Comparison of ENCODE assay signal across 36 cellular contexts in genomic region chr1:9946315-9946714, GRCh38. TPM values are rescaled to one million over a fixed set of nuclear protein-coding genes. Genes with fewer than 3 reads are reported as not detected.
"Had no signal": no experiment of that assay in that cellular context is flagged by ENCODE, and none has a peak within 500 bp of the region (broad histone marks: within the 10 kb centered on the region; RNA-seq: fewer than 3 reads in every experiment).

No MANE protein-coding gene starts in this region.

- H3K27me3 Mint-ChIP-seq: activated B cell treated with CpG ODN at 0.5 μM for 24 hours; activated CD4-positive, alpha-beta memory T cell treated with anti-CD3 and anti-CD28 coated beads for 36 hours; activated CD8-positive, alpha-beta memory T cell treated with anti-CD3 and anti-CD28 coated beads, Interleukin-2, amount 10 ng/mL, durations not matched to agents 7 days and 5 days; activated naive CD8-positive, alpha-beta T cell treated with anti-CD3 and anti-CD28 coated beads for 36 hours; activated T-cell treated with anti-CD3 and anti-CD28 coated beads, Interleukin-2, amount 50 U/mL, for 24 hours; T-cell had no signal

- H3K9me3 Mint-ChIP-seq: activated B cell treated with CpG ODN at 0.5 μM for 24 hours; activated CD4-positive, alpha-beta memory T cell treated with anti-CD3 and anti-CD28 coated beads for 36 hours; activated naive CD4-positive, alpha-beta T cell treated with anti-CD3 and anti-CD28 coated beads for 36 hours; activated naive CD8-positive, alpha-beta T cell treated with anti-CD3 and anti-CD28 coated beads for 36 hours; activated T-cell treated with anti-CD3 and anti-CD28 coated beads, Interleukin-2, amount 50 U/mL, for 24 hours; T-cell had no signal

- H3K27ac Mint-ChIP-seq: activated B cell treated with CpG ODN at 0.5 μM for 24 hours; activated CD4-positive, alpha-beta memory T cell treated with anti-CD3 and anti-CD28 coated beads for 36 hours; activated CD8-positive, alpha-beta memory T cell treated with anti-CD3 and anti-CD28 coated beads, Interleukin-2, amount 10 ng/mL, durations not matched to agents 7 days and 5 days; activated naive CD4-positive, alpha-beta T cell treated with anti-CD3 and anti-CD28 coated beads for 36 hours; activated naive CD8-positive, alpha-beta T cell treated with anti-CD3 and anti-CD28 coated beads for 36 hours; activated T-cell treated with anti-CD3 and anti-CD28 coated beads, Interleukin-2, amount 50 U/mL, for 24 hours; T-cell had no signal

- H3K27me3 ChIP-seq: brain microvascular endothelial cell, Peyer's patch had no signal

- H3K36me3 Mint-ChIP-seq: activated CD8-positive, alpha-beta memory T cell treated with anti-CD3 and anti-CD28 coated beads, Interleukin-2, amount 10 ng/mL, durations not matched to agents 7 days and 5 days; T-cell had no signal

- H3K36me3 ChIP-seq: brain microvascular endothelial cell had no signal

- H3K27ac ChIP-seq: brain microvascular endothelial cell, Peyer's patch, VCaP had no signal

- DNase-seq: activated B cell treated with CpG ODN at 0.5 μM for 24 hours; activated CD4-positive, alpha-beta memory T cell treated with anti-CD3 and anti-CD28 coated beads for 36 hours; activated CD4-positive, alpha-beta T cell treated with anti-CD3 and anti-CD28 coated beads for 4 hours; activated CD4-positive, alpha-beta T cell treated with anti-CD3 and anti-CD28 coated beads, Interleukin-2, amount 50 U/mL, for 1 hour; activated CD4-positive, CD25-positive, alpha-beta regulatory T cell treated with anti-CD3 and anti-CD28 coated beads, Interleukin-2, amount 50 U/mL, for 72 hours; activated CD8-positive, alpha-beta memory T cell treated with anti-CD3 and anti-CD28 coated beads for 24 hours; activated CD8-positive, alpha-beta memory T cell treated with anti-CD3 and anti-CD28 coated beads, Interleukin-2, amount 10 ng/mL, durations not matched to agents 7 days and 5 days; activated gamma-delta T cell treated with Interleukin-2 at 50 U/mL for 16 hours; activated naive CD4-positive, alpha-beta T cell treated with anti-CD3 and anti-CD28 coated beads for 36 hours; activated naive CD8-positive, alpha-beta T cell treated with anti-CD3 and anti-CD28 coated beads for 36 hours; activated T-cell treated with anti-CD3 and anti-CD28 coated beads, Interleukin-2, amount 50 U/mL, for 24 hours; amniotic stem cell; aorta; brain microvascular endothelial cell; central memory CD4-positive, alpha-beta T cell; Kasumi-1; KG1; MM.1S; NCI-H1105; NCI-H1417 treated with DMSO at 0.1 percent for 48 hours; NCI-H187 treated with DMSO at 0.1 percent for 48 hours; NCI-H2081; NCI-H226; NCI-H446 treated with DMSO at 0.1 percent for 48 hours; NCI-H524; NCI-H69; RPMI8226; SIG-M5; T-cell; T-helper 2 cell; T-helper 9 cell had no signal

- ATAC-seq: activated CD8-positive, alpha-beta memory T cell treated with anti-CD3 and anti-CD28 coated beads, Interleukin-2, amount 10 ng/mL, durations not matched to agents 7 days and 5 days; SK-N-SH treated with all-trans-retinoic acid at 6 μM for 48 hours; T-cell had no signal

- H3K9me3 ChIP-seq: Peyer's patch had no signal

- H3K4me3 ChIP-seq: Peyer's patch had no signal

- H3K4me3 Mint-ChIP-seq: activated B cell treated with CpG ODN at 0.5 μM for 24 hours; activated CD4-positive, alpha-beta memory T cell treated with anti-CD3 and anti-CD28 coated beads for 36 hours; activated CD8-positive, alpha-beta memory T cell treated with anti-CD3 and anti-CD28 coated beads, Interleukin-2, amount 10 ng/mL, durations not matched to agents 7 days and 5 days; activated naive CD4-positive, alpha-beta T cell treated with anti-CD3 and anti-CD28 coated beads for 36 hours; activated naive CD8-positive, alpha-beta T cell treated with anti-CD3 and anti-CD28 coated beads for 36 hours; activated T-cell treated with anti-CD3 and anti-CD28 coated beads, Interleukin-2, amount 50 U/mL, for 24 hours had no signal

RNA-seq across cellular contexts. Expression of gene RBP7, which starts 50.7 kb away (rescaled TPM):
- total RNA-seq: activated B cell treated with CpG ODN at 0.5 μM for 24 hours; activated CD4-positive, alpha-beta memory T cell treated with anti-CD3 and anti-CD28 coated beads for 36 hours; activated CD8-positive, alpha-beta memory T cell treated with anti-CD3 and anti-CD28 coated beads, Interleukin-2, amount 10 ng/mL, durations not matched to agents 7 days and 5 days; activated naive CD4-positive, alpha-beta T cell treated with anti-CD3 and anti-CD28 coated beads for 36 hours; activated naive CD8-positive, alpha-beta T cell treated with anti-CD3 and anti-CD28 coated beads for 36 hours; cerebellum; SK-MEL-5 had no signal
